In genomic region chr10:96924861-96925260, GRCh38 we compare ENCODE assay signal across 1 cellular context.
A peak's percentile ranks its signal among the peaks of the same experiment; 100 is the strongest.
TF ChIP-seq lines count a peak whose summit lies in the region.

No MANE protein-coding gene starts in this region.

TF ChIP-seq in HEK293, 187 proteins besides CTCF, POLR2A, EP300 and RAD21 (continued from another document):
- TF ChIP-seq ZNF518A (tag by site-specific recombination; conservative IDR thresholded peaks at IDR 0.05; ENCODE audit: low read depth), result peak; percentile 53; the same call in 1 of the 2 replicates
- TF ChIP-seq ZNF449 (tag by site-specific recombination; IDR thresholded peaks at IDR 0.05), result no peak
- TF ChIP-seq ZNF776 (tag by site-specific recombination; IDR thresholded peaks at IDR 0.05; ENCODE audit: borderline replicate concordance), result no peak
- peak; percentile 24; the same call in 1 of the 2 replicates for TF ChIP-seq ZNF623 (tag by site-specific recombination; IDR thresholded peaks at IDR 0.05)
- no peak for TF ChIP-seq ZNF37A (tag by site-specific recombination; IDR thresholded peaks at IDR 0.05)
